In genomic region chr11:3939211-3939610, GRCh38 we compare ENCODE assay signal across 11 cellular contexts.
A peak's percentile ranks its signal among the peaks of the same experiment; 100 is the strongest.
DNase-seq lines count a peak whose midpoint lies in the region; ATAC-seq and TF ChIP-seq lines count a peak whose summit lies in the region.
"Had no signal": no experiment of that assay in that cellular context is flagged by ENCODE, and none has a peak within 500 bp of the region (broad histone marks: within the 10 kb centered on the region; RNA-seq: fewer than 3 reads in every experiment).

No MANE protein-coding gene starts in this region.

- no peak for TF ChIP-seq CTCF in activated CD8-positive, alpha-beta T cell treated with anti-CD3 and anti-CD28 coated beads for 36 hours (IDR thresholded peaks at IDR 0.05)
- TF ChIP-seq CTCF in foreskin fibroblast (IDR thresholded peaks at IDR 0.05; ENCODE audit: low read depth, low read length) (no peak), body of pancreas (IDR thresholded peaks at IDR 0.05) (no peak)

- H3K36me3 ChIP-seq in subcutaneous abdominal adipose tissue (ENCODE audit: control insufficient read depth in 5 of 5, insufficient read depth in 5 of 5, low read length in 5 of 5) (no peaks in the 10 kb centered on the region), body of pancreas (replicated peaks in 1 of 2; ENCODE audit: insufficient read depth in 1 of 2, low read depth in 2 of 2) (no peaks in the 10 kb centered on the region)
- H3K36me3 ChIP-seq: transverse colon had no signal

- TF ChIP-seq POLR2A in body of pancreas (IDR thresholded peaks at IDR 0.05) = no peak

- no peaks in the 10 kb centered on the region for H3K9me3 ChIP-seq in subcutaneous abdominal adipose tissue (ENCODE audit: control insufficient read depth in 5 of 5, low read length in 5 of 5)
- no peaks in the 10 kb centered on the region for H3K9me3 ChIP-seq in body of pancreas
- H3K9me3 ChIP-seq: transverse colon had no signal

- H3K4me3 ChIP-seq in foreskin fibroblast (ENCODE audit: low read depth in 1 of 2, low read length in 2 of 2) (no peak overlapping the region), subcutaneous abdominal adipose tissue (ENCODE audit: low read depth in 1 of 5, low read length in 5 of 5) (no peak overlapping the region), body of pancreas (no peak overlapping the region)
- H3K4me3 ChIP-seq: transverse colon had no signal

- intact Hi-C loops in activated CD8-positive, alpha-beta T cell treated with anti-CD3 and anti-CD28 coated beads for 36 hours (cut with micrococcal nuclease) = no loop called here
- intact Hi-C loops in body of pancreas (cut with DNase I) = no loop called here

- POLR2A ChIA-PET in activated CD8-positive, alpha-beta T cell treated with anti-CD3 and anti-CD28 coated beads for 36 hours (lab: Charles Lee) = interaction anchor here (0.6 to 2.3 kb wide), 3 partner anchors 8 to 50 kb away, joined by 3 to 8 read pairs (median 3); no protein-coding TSS in a partner anchor
- POLR2A ChIA-PET in activated CD8-positive, alpha-beta T cell treated with anti-CD3 and anti-CD28 coated beads, Interleukin-2, amount 10 ng/mL, durations not matched to agents 7 days and 5 days (lab: Charles Lee) = interaction anchor here (0.6 kb wide), 1 partner anchor 15 kb away, joined by 4 read pairs; no protein-coding TSS in a partner anchor

- H3K27ac Mint-ChIP-seq in activated CD8-positive, alpha-beta T cell treated with anti-CD3 and anti-CD28 coated beads for 36 hours = peak overlapping the region; percentile 35
- H3K27ac Mint-ChIP-seq in activated CD8-positive, alpha-beta T cell treated with anti-CD3 and anti-CD28 coated beads, Interleukin-2, amount 10 ng/mL, durations not matched to agents 7 days and 5 days = no peak overlapping the region

- no peaks in the 10 kb centered on the region for H3K27me3 Mint-ChIP-seq in activated CD8-positive, alpha-beta T cell treated with anti-CD3 and anti-CD28 coated beads for 36 hours
- no peaks in the 10 kb centered on the region for H3K27me3 Mint-ChIP-seq in activated CD8-positive, alpha-beta T cell treated with anti-CD3 and anti-CD28 coated beads, Interleukin-2, amount 10 ng/mL, durations not matched to agents 7 days and 5 days (ENCODE audit: low read depth)

- H3K27ac ChIP-seq in subcutaneous abdominal adipose tissue (ENCODE audit: low read depth, low read length) (peak overlapping the region; percentile 88), body of pancreas (no peak overlapping the region)

- H3K27me3 ChIP-seq in subcutaneous abdominal adipose tissue (ENCODE audit: control insufficient read depth in 5 of 5, insufficient read depth in 4 of 5, low read length in 5 of 5) = no peaks in the 10 kb centered on the region
- H3K27me3 ChIP-seq in body of pancreas = no peaks in the 10 kb centered on the region
- H3K27me3 ChIP-seq: transverse colon had no signal

- no peaks in the 10 kb centered on the region for H3K9me3 Mint-ChIP-seq in activated CD8-positive, alpha-beta T cell treated with anti-CD3 and anti-CD28 coated beads for 36 hours
- no peaks in the 10 kb centered on the region for H3K9me3 Mint-ChIP-seq in activated CD8-positive, alpha-beta T cell treated with anti-CD3 and anti-CD28 coated beads, Interleukin-2, amount 10 ng/mL, durations not matched to agents 7 days and 5 days (ENCODE audit: insufficient read depth)

- H3K4me3 Mint-ChIP-seq in activated CD8-positive, alpha-beta T cell treated with anti-CD3 and anti-CD28 coated beads for 36 hours = no peak overlapping the region
- no peak overlapping the region for H3K4me3 Mint-ChIP-seq in activated CD8-positive, alpha-beta T cell treated with anti-CD3 and anti-CD28 coated beads, Interleukin-2, amount 10 ng/mL, durations not matched to agents 7 days and 5 days

- H3K4me1 ChIP-seq in subcutaneous abdominal adipose tissue (ENCODE audit: control insufficient read depth in 5 of 5, insufficient read depth in 5 of 5, low read length in 5 of 5) (peaks cover 5 to 54% (median 40%) of the 10 kb centered on the region in 5 donors), body of pancreas (peaks cover 16% of the 10 kb centered on the region)

- H3K36me3 Mint-ChIP-seq in activated CD8-positive, alpha-beta T cell treated with anti-CD3 and anti-CD28 coated beads for 36 hours (ENCODE audit: low read depth) = peaks cover 12% of the 10 kb centered on the region
- H3K36me3 Mint-ChIP-seq in activated CD8-positive, alpha-beta T cell treated with anti-CD3 and anti-CD28 coated beads, Interleukin-2, amount 10 ng/mL, durations not matched to agents 7 days and 5 days (ENCODE audit: low read depth) = peaks cover 34% of the 10 kb centered on the region

- CTCF ChIA-PET in activated CD8-positive, alpha-beta T cell treated with anti-CD3 and anti-CD28 coated beads for 36 hours (lab: Charles Lee) = interaction anchor here (1.3 to 1.7 kb wide), 4 partner anchors 13 to 90 kb away, joined by 3 to 12 read pairs (median 5); partner anchors contain the start of gene STIM1
- CTCF ChIA-PET in activated CD8-positive, alpha-beta T cell treated with anti-CD3 and anti-CD28 coated beads, Interleukin-2, amount 10 ng/mL, durations not matched to agents 7 days and 5 days (lab: Charles Lee) = interaction anchor here (0.9 to 7.7 kb wide), 7 partner anchors 45 to 134 kb away, joined by 3 to 59 read pairs (median 3); partner anchors contain the start of gene STIM1

- no peak for DNase-seq in activated CD8-positive, alpha-beta T cell treated with anti-CD3 and anti-CD28 coated beads for 36 hours
- no peak for DNase-seq in activated CD8-positive, alpha-beta T cell treated with anti-CD3 and anti-CD28 coated beads, Interleukin-2, amount 10 ng/mL, durations not matched to agents 7 days and 5 days
- peak; percentile 49 for DNase-seq in SW480 (ENCODE audit: low spot score)
- DNase-seq in foreskin fibroblast = peak; percentile 78 to 90
- DNase-seq in GF-D8 (lab: John Stamatoyannopoulos, UW) = no peak
- DNase-seq in NCI-H1436 (lab: John Stamatoyannopoulos, UW) = no peak
- no peak for DNase-seq in body of pancreas
- DNase-seq: activated gamma-delta T cell treated with Interleukin-2 at 50 U/mL for 16 hours, NCI-H1048, transverse colon had no signal

- ATAC-seq in activated CD8-positive, alpha-beta T cell treated with anti-CD3 and anti-CD28 coated beads for 36 hours = no peak
- ATAC-seq in activated CD8-positive, alpha-beta T cell treated with anti-CD3 and anti-CD28 coated beads, Interleukin-2, amount 10 ng/mL, durations not matched to agents 7 days and 5 days = no peak
- ATAC-seq in body of pancreas = no peak

- peaks cover 84% of the 10 kb centered on the region for H3K4me1 Mint-ChIP-seq in activated CD8-positive, alpha-beta T cell treated with anti-CD3 and anti-CD28 coated beads for 36 hours (ENCODE audit: low read depth)
- H3K4me1 Mint-ChIP-seq in activated CD8-positive, alpha-beta T cell treated with anti-CD3 and anti-CD28 coated beads, Interleukin-2, amount 10 ng/mL, durations not matched to agents 7 days and 5 days (ENCODE audit: low read depth) = peaks cover 83% of the 10 kb centered on the region

- peak overlapping the region in 3 of 5 donors; percentile 5 to 67 (median 12) for H3K9ac ChIP-seq in subcutaneous abdominal adipose tissue (ENCODE audit: low read length in 5 of 5)

Comparison
In these comparisons a context has a peak if more than half of its experiments do, and no peak if none do; other contexts are left out.
1. DNase-seq: peak in SW480 (single experiment) and foreskin fibroblast (2 of 2); none in activated CD8-positive, alpha-beta T cell treated with anti-CD3 and anti-CD28 coated beads for 36 hours (single experiment), activated CD8-positive, alpha-beta T cell treated with anti-CD3 and anti-CD28 coated beads, Interleukin-2, amount 10 ng/mL, durations not matched to agents 7 days and 5 days (single experiment), GF-D8 (single experiment), NCI-H1436 (single experiment) and body of pancreas (0 of 4).